Comparison of ENCODE assay signal across 9 cellular contexts in genomic region chr1:47432071-47433036, GRCh38. TPM values are rescaled to one million over a fixed set of nuclear protein-coding genes. Genes with fewer than 3 reads are reported as not detected.
DNase-seq lines count a peak whose midpoint lies in the region; ATAC-seq, FAIRE-seq and TF ChIP-seq lines count a peak whose summit lies in the region.
"Had no signal": no experiment of that assay in that cellular context is flagged by ENCODE, and none has a peak within 500 bp of the region (broad histone marks: within the 10 kb centered on the region; RNA-seq: fewer than 3 reads in every experiment).

No MANE protein-coding gene starts in this region.

- peak; percentile 30 for ATAC-seq in CD8-positive, alpha-beta T cell
- ATAC-seq in GM19463 (IDR thresholded peaks at IDR 0.05; ENCODE audit: unreplicated experiment), result no peak

- no peak for FAIRE-seq in H54 (lab: Jason Lieb, UNC)

- no peaks in the 10 kb centered on the region for H3K9me3 Mint-ChIP-seq in CD8-positive, alpha-beta T cell

- TF ChIP-seq CTCF in CD8-positive, alpha-beta T cell (IDR thresholded peaks at IDR 0.05), result peak; percentile 49
- TF ChIP-seq CTCF in esophagus squamous epithelium (IDR thresholded peaks at IDR 0.05) (peak; percentile 57 to 73 (median 66)), suprapubic skin (IDR thresholded peaks at IDR 0.05) (peak; percentile 33 to 81)

- H3K27me3 Mint-ChIP-seq in CD8-positive, alpha-beta T cell (ENCODE audit: low read depth), result peaks cover 33% of the 10 kb centered on the region

- H3K36me3 Mint-ChIP-seq in CD8-positive, alpha-beta T cell, result peaks cover 2% of the 10 kb centered on the region

- intact Hi-C loops in CD8-positive, alpha-beta T cell (cut with DNase I, micrococcal nuclease), result loop anchor here (1.0 to 10.0 kb wide), 6 partner anchors 92 to 718 kb away; partner anchors contain the start of gene EFCAB14 (in 2 of the 2)
- intact Hi-C loops in esophagus squamous epithelium (cut with DNase I), result no loop called here

- no peak overlapping the region for H3K27ac ChIP-seq in CD8-positive, alpha-beta T cell (ENCODE audit: low read depth, low read length)
- H3K27ac ChIP-seq in esophagus squamous epithelium (no peak overlapping the region), suprapubic skin (no peak overlapping the region)

- peaks cover 40% of the 10 kb centered on the region for H3K4me1 ChIP-seq in CD8-positive, alpha-beta T cell (ENCODE audit: insufficient read depth, low read length)
- peaks cover 32 to 52% (median 37%) of the 10 kb centered on the region in 3 donors for H3K4me1 ChIP-seq in esophagus squamous epithelium
- peaks cover 52% of the 10 kb centered on the region for H3K4me1 ChIP-seq in suprapubic skin

- H3K4me3 ChIP-seq in CD8-positive, alpha-beta T cell (ENCODE audit: low read depth, low read length), result peak overlapping the region; percentile 34
- H3K4me3 ChIP-seq in esophagus squamous epithelium, result peak overlapping the region in 2 of 4 donors; percentile 15 to 29
- H3K4me3 ChIP-seq in suprapubic skin, result peak overlapping the region; percentile 33

- TF ChIP-seq POLR2A in H54 (IDR thresholded peaks at IDR 0.05; ENCODE audit: low read depth, low read length) (no peak), esophagus squamous epithelium (IDR thresholded peaks at IDR 0.05) (no peak), suprapubic skin (IDR thresholded peaks at IDR 0.05) (no peak)

- CTCF ChIA-PET in CD8-positive, alpha-beta T cell (lab: Charles Lee), result interaction anchor here (0.7 to 2.1 kb wide), 11 partner anchors 8 to 298 kb away, joined by 3 to 17 read pairs (median 3); no protein-coding TSS in a partner anchor

- H3K4me1 Mint-ChIP-seq in CD8-positive, alpha-beta T cell (ENCODE audit: low read depth), result peaks cover 40% of the 10 kb centered on the region

- DNase-seq in CD8-positive, alpha-beta T cell, result peak; percentile 21 to 73 (median 59)
- DNase-seq in H54 (ENCODE audit: insufficient read length, low spot score) (peak; percentile 34), NOMO-1 (lab: John Stamatoyannopoulos, UW; ENCODE audit: unreplicated experiment in 2 of 2) (peak; percentile 48 to 76), esophagus squamous epithelium (lab: John Stamatoyannopoulos, UW) (no peak), myocyte (ENCODE audit: low read depth) (peak; percentile 72), suprapubic skin (ENCODE audit: low spot score in 2 of 2) (peak in 1 of 2 donors; percentile 89)
- DNase-seq in activated T-cell treated with anti-CD3 and anti-CD28 coated beads, Interleukin-2, amount 50 U/mL, for 1 hour, result peak; percentile 63

- no peak overlapping the region for H3K27ac Mint-ChIP-seq in CD8-positive, alpha-beta T cell

- POLR2A ChIA-PET in CD8-positive, alpha-beta T cell (lab: Charles Lee), result no interaction called here

- no peaks in the 10 kb centered on the region for H3K9me3 ChIP-seq in CD8-positive, alpha-beta T cell (ENCODE audit: low read length)
- H3K9me3 ChIP-seq in esophagus squamous epithelium, result no peaks in the 10 kb centered on the region
- H3K9me3 ChIP-seq in suprapubic skin, result no peaks in the 10 kb centered on the region

- H3K36me3 ChIP-seq in CD8-positive, alpha-beta T cell (ENCODE audit: insufficient read depth, low read length), result no peaks in the 10 kb centered on the region
- H3K36me3 ChIP-seq in esophagus squamous epithelium (no peaks in the 10 kb centered on the region), suprapubic skin (no peaks in the 10 kb centered on the region)

- H3K4me3 Mint-ChIP-seq in CD8-positive, alpha-beta T cell, result peak overlapping the region; percentile 63

- 14 to 24% methylated on average over 19 to 20 of the region's 32 CpGs for WGBS in esophagus squamous epithelium, 2 donors
- WGBS in suprapubic skin, result 19% methylated on average over 21 of the region's 32 CpGs

- H3K27me3 ChIP-seq in CD8-positive, alpha-beta T cell (ENCODE audit: insufficient read depth, low read length), result peaks cover 18% of the 10 kb centered on the region
- H3K27me3 ChIP-seq in esophagus squamous epithelium (peaks cover 5 to 100% (median 24%) of the 10 kb centered on the region in 4 donors), suprapubic skin (peaks cover 78% of the 10 kb centered on the region)

- TF ChIP-seq EP300 in suprapubic skin (IDR thresholded peaks at IDR 0.05), result no peak

RNA-seq across cellular contexts. Expression of gene FOXD2, which starts 5.5 kb away (rescaled TPM):
- under 1 TPM; 0.35 to 0.56 TPM for total RNA-seq in CD8-positive, alpha-beta T cell
- total RNA-seq in esophagus squamous epithelium (under 1 TPM in 1 of 4 donors, not detected in 3; under 0.01 TPM), myocyte (0.05 and 0.37 TPM in 2 replicates), suprapubic skin (under 1 TPM in 3 of 4 donors, not detected in 1; 0.34 to 0.39 (median 0.38) TPM)
- 0.42 TPM for polyA plus RNA-seq in myocyte (2012)

RNA-seq across cellular contexts. Expression of gene FOXE3, which starts 16.3 kb away (rescaled TPM):
- not detected for total RNA-seq in CD8-positive, alpha-beta T cell
- not detected for total RNA-seq in esophagus squamous epithelium
- 0.16 TPM in 1 of 2 replicates, not detected in the other for total RNA-seq in myocyte
- polyA plus RNA-seq in myocyte (2012), result 0.08 TPM
- total RNA-seq in suprapubic skin, result not detected
- total RNA-seq: M059J had no signal
